In genomic region chr10:43760514-43760913, GRCh38 we compare ENCODE assay signal across 18 cellular contexts.
DNase-seq lines count a peak whose midpoint lies in the region; ATAC-seq, FAIRE-seq and TF ChIP-seq lines count a peak whose summit lies in the region.
"Had no signal": no experiment of that assay in that cellular context is flagged by ENCODE, and none has a peak within 500 bp of the region (broad histone marks: within the 10 kb centered on the region; RNA-seq: fewer than 3 reads in every experiment).

No MANE protein-coding gene starts in this region.

- H3K4me1 ChIP-seq in right atrium auricular region: no peaks in the 10 kb centered on the region
- no peaks in the 10 kb centered on the region for H3K4me1 ChIP-seq in neuronal stem cell (ENCODE audit: control insufficient read depth in 2 of 2, insufficient read depth in 1 of 2, low read depth in 1 of 2, low read length in 2 of 2)
- no peaks in the 10 kb centered on the region for H3K4me1 ChIP-seq in sigmoid colon
- H3K4me1 ChIP-seq in right lobe of liver: no peaks in the 10 kb centered on the region
- H3K4me1 ChIP-seq: A549 had no signal

- no peak for ATAC-seq in right lobe of liver
- ATAC-seq: A549 had no signal

- DNase-seq in cardiac septum (ENCODE audit: low spot score): peak; percentile 67
- DNase-seq in right atrium auricular region (ENCODE audit: low spot score): no peak
- no peak for DNase-seq in neuronal stem cell (ENCODE audit: low spot score)
- peak; percentile 26 for DNase-seq in sigmoid colon
- DNase-seq in right lobe of liver: no peak
- no peak for DNase-seq in GM10248 (ENCODE audit: extremely low spot score)
- DNase-seq in GM12891 (ENCODE audit: insufficient read length, low spot score): no peak
- DNase-seq: AML-193; Calu3; CD4-positive, alpha-beta T cell; DMS79 treated with DMSO at 0.1 percent for 48 hours; GM23248; HCEC 1CT had no signal

- no peak overlapping the region for H3K4ac ChIP-seq in neuronal stem cell (ENCODE audit: low read length)

- no peaks in the 10 kb centered on the region for H3K79me1 ChIP-seq in neuronal stem cell (ENCODE audit: low read depth, low read length)

- no peak overlapping the region for H3K4me3 ChIP-seq in right atrium auricular region
- no peak overlapping the region for H3K4me3 ChIP-seq in neuronal stem cell (ENCODE audit: low read length in 2 of 2)
- H3K4me3 ChIP-seq in sigmoid colon: no peak overlapping the region
- no peak overlapping the region for H3K4me3 ChIP-seq in right lobe of liver
- H3K4me3 ChIP-seq: A549, GM23248 had no signal

- intact Hi-C loops in cardiac septum (cut with DNase I) (no loop called here), sigmoid colon (cut with DNase I) (no loop called here), right lobe of liver (cut with DNase I) (no loop called here)

- H2BK5ac ChIP-seq in neuronal stem cell (ENCODE audit: low read length): no peak overlapping the region

- POLR2A ChIA-PET in GM10248 (lab: Yijun Ruan, JAX): no interaction called here

- no peak overlapping the region for H4K8ac ChIP-seq in neuronal stem cell (ENCODE audit: low read depth, low read length)

- H3K9ac ChIP-seq in neuronal stem cell (ENCODE audit: low read depth, low read length, poor library complexity): no peak overlapping the region
- H3K9ac ChIP-seq: GM23248 had no signal

- no peak overlapping the region for H2BK120ac ChIP-seq in neuronal stem cell (ENCODE audit: low read depth, low read length)

- no peak overlapping the region for H4K91ac ChIP-seq in neuronal stem cell (ENCODE audit: low read depth, low read length, poor library complexity)

- no peak overlapping the region for H2BK15ac ChIP-seq in neuronal stem cell (ENCODE audit: low read length)

- no CpG with 5 or more reads among the region's 10 CpGs for WGBS in neuronal stem cell (ENCODE audit: extremely low coverage in 2 of 2, insufficient read length in 2 of 2, insufficient replicate concordance in 1 of 2), 2 donors
- 84 to 88% methylated on average over 10 of the region's 10 CpGs for WGBS in sigmoid colon, 2 donors
- 69% methylated on average over 8 of the region's 10 CpGs for WGBS in right lobe of liver (ENCODE audit: insufficient coverage, low coverage, low lambda C conversion rate, missing lambda C conversion rate)

- TF ChIP-seq POLR2A in sigmoid colon (IDR thresholded peaks at IDR 0.05): no peak
- no peak for TF ChIP-seq POLR2A in right lobe of liver (IDR thresholded peaks at IDR 0.05)
- TF ChIP-seq POLR2A in GM12891 (IDR thresholded peaks at IDR 0.05; ENCODE audit: low read depth, low read length): no peak

- H3K9me3 ChIP-seq in right atrium auricular region (no peaks in the 10 kb centered on the region), neuronal stem cell (replicated peaks in 1 of 2; ENCODE audit: control insufficient read depth in 2 of 2, insufficient read depth in 1 of 2, low read depth in 1 of 2, low read length in 2 of 2) (no peaks in the 10 kb centered on the region), sigmoid colon (no peaks in the 10 kb centered on the region), right lobe of liver (no peaks in the 10 kb centered on the region)
- H3K9me3 ChIP-seq: A549 had no signal

- H3K27ac ChIP-seq in right atrium auricular region (no peak overlapping the region), neuronal stem cell (replicated peaks; ENCODE audit: low read length) (no peak overlapping the region), sigmoid colon (no peak overlapping the region), right lobe of liver (no peak overlapping the region)
- H3K27ac ChIP-seq: 22Rv1, A549, C4-2B, GM23248 had no signal

- H2AFZ ChIP-seq in neuronal stem cell (ENCODE audit: low read length): no peak overlapping the region
- H2AFZ ChIP-seq: GM23248 had no signal

- CTCF ChIA-PET in GM10248 (lab: Yijun Ruan, JAX): no interaction called here

- FAIRE-seq in GM12891 (lab: Jason Lieb, UNC): no peak
- FAIRE-seq: A549, GM12892, GM18507 had no signal

- H3K23ac ChIP-seq in neuronal stem cell (ENCODE audit: low read depth, low read length, poor library complexity): no peak overlapping the region

- H2AK5ac ChIP-seq in neuronal stem cell (ENCODE audit: low read depth, low read length): no peak overlapping the region

- no peak for TF ChIP-seq CTCF in right atrium auricular region (IDR thresholded peaks at IDR 0.05)
- no peak for TF ChIP-seq CTCF in sigmoid colon (IDR thresholded peaks at IDR 0.05)
- TF ChIP-seq CTCF in right lobe of liver (IDR thresholded peaks at IDR 0.05): no peak
- TF ChIP-seq CTCF in GM10248 (IDR thresholded peaks at IDR 0.05; ENCODE audit: control extremely low read depth, extremely low read depth, low read depth, missing control alignments): no peak

- no peak overlapping the region for H2BK12ac ChIP-seq in neuronal stem cell (ENCODE audit: low read length)

- H3K36me3 ChIP-seq in right atrium auricular region (no peaks in the 10 kb centered on the region), neuronal stem cell (replicated peaks in 1 of 2; ENCODE audit: control insufficient read depth in 2 of 2, insufficient read depth in 2 of 2, low read length in 2 of 2) (no peaks in the 10 kb centered on the region), sigmoid colon (no peaks in the 10 kb centered on the region), right lobe of liver (no peaks in the 10 kb centered on the region)

- TF ChIP-seq EP300 in sigmoid colon (IDR thresholded peaks at IDR 0.05): no peak

- H3K27me3 ChIP-seq in right atrium auricular region: no peaks in the 10 kb centered on the region
- H3K27me3 ChIP-seq in neuronal stem cell (ENCODE audit: control insufficient read depth in 3 of 3, insufficient read depth in 3 of 3, low read depth in 1 of 3, low read length in 3 of 3): no peaks in the 10 kb centered on the region
- no peaks in the 10 kb centered on the region for H3K27me3 ChIP-seq in sigmoid colon
- no peaks in the 10 kb centered on the region for H3K27me3 ChIP-seq in right lobe of liver

- no peak overlapping the region for H3K4me2 ChIP-seq in neuronal stem cell (ENCODE audit: insufficient read depth, low read length, poor library complexity, severe bottlenecking)
- H3K4me2 ChIP-seq: A549 had no signal

- H3K14ac ChIP-seq in neuronal stem cell (ENCODE audit: low read length): peak overlapping the region; percentile 39

- H3K18ac ChIP-seq in neuronal stem cell (ENCODE audit: low read length): peak overlapping the region; percentile 59

TF ChIP-seq in GM12891, 5 proteins besides CTCF, POLR2A, EP300 and RAD21:
- no peak for TF ChIP-seq TAF1 (IDR thresholded peaks at IDR 0.05; ENCODE audit: low read depth, low read length)
- TF ChIP-seq POLR2AphosphoS5 (IDR thresholded peaks at IDR 0.05; ENCODE audit: low read depth, low read length): no peak
- no peak for TF ChIP-seq PAX5 (IDR thresholded peaks at IDR 0.05; ENCODE audit: insufficient read depth, low read length, severe bottlenecking)
- no peak for TF ChIP-seq POU2F2 (IDR thresholded peaks at IDR 0.05; ENCODE audit: low read depth, low read length)
- no peak for TF ChIP-seq SPI1 (IDR thresholded peaks at IDR 0.05; ENCODE audit: low read depth, low read length)

Comparison
In these comparisons a context has a peak if more than half of its experiments do, and no peak if none do; other contexts are left out.
1. DNase-seq: peak in cardiac septum (single experiment) and sigmoid colon (single experiment); none in right atrium auricular region (single experiment), neuronal stem cell (single experiment), right lobe of liver (0 of 3), GM10248 (single experiment) and GM12891 (single experiment).